ENCODE assay signal across 1 cellular context in the genomic region with DNA sequence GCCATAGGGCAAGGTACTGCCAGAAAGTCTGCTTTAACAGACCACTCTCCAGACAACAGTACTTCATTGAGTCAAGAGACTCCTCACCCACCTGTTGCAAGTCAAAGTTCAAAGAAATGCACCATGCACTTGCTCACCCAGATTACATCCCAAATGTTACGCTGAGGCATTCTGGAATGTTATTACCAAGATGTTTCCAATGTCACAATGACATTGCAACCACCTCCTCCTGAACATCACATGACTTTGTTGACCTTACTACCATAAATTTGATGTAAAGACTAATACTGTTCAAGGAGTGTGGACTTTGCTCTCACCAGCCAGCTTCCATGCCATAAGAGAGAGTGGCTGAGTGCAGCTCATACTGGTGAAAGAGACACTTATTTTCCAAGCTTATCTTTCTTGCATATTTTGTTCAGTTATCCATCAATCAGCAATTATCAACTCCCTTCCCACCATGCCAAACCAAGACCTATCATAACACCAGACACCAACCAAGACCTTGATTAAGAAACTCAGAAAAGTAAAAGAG.
TF ChIP-seq lines count a peak whose summit lies in the region.

No MANE protein-coding gene starts in this region.

TF ChIP-seq in HepG2, 621 proteins besides CTCF, POLR2A, EP300 and RAD21 (continued from another document and continues in another):
- TF ChIP-seq, protein P1, sequence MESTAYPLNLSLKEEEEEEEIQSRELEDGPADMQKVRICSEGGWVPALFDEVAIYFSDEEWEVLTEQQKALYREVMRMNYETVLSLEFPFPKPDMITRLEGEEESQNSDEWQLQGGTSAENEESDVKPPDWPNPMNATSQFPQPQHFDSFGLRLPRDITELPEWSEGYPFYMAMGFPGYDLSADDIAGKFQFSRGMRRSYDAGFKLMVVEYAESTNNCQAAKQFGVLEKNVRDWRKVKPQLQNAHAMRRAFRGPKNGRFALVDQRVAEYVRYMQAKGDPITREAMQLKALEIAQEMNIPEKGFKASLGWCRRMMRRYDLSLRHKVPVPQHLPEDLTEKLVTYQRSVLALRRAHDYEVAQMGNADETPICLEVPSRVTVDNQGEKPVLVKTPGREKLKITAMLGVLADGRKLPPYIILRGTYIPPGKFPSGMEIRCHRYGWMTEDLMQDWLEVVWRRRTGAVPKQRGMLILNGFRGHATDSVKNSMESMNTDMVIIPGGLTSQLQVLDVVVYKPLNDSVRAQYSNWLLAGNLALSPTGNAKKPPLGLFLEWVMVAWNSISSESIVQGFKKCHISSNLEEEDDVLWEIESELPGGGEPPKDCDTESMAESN (CRISPR knock-in tag; conservative IDR thresholded peaks at IDR 0.05): peak; percentile 64; the same call in 1 of the 2 replicates
- TF ChIP-seq, protein P2, sequence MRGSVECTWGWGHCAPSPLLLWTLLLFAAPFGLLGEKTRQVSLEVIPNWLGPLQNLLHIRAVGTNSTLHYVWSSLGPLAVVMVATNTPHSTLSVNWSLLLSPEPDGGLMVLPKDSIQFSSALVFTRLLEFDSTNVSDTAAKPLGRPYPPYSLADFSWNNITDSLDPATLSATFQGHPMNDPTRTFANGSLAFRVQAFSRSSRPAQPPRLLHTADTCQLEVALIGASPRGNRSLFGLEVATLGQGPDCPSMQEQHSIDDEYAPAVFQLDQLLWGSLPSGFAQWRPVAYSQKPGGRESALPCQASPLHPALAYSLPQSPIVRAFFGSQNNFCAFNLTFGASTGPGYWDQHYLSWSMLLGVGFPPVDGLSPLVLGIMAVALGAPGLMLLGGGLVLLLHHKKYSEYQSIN (CRISPR knock-in tag; IDR thresholded peaks at IDR 0.05; ENCODE audit: borderline replicate concordance): no peak
- peak; percentile 87; the same call in 1 of the 2 replicates for TF ChIP-seq ZNF614 (CRISPR knock-in tag; IDR thresholded peaks at IDR 0.05; ENCODE audit: borderline replicate concordance)
- TF ChIP-seq WIZ (CRISPR knock-in tag; IDR thresholded peaks at IDR 0.05): no peak
- no peak for TF ChIP-seq RARG (CRISPR knock-in tag; IDR thresholded peaks at IDR 0.05; ENCODE audit: low read depth)
- TF ChIP-seq CREB1 (IDR thresholded peaks at IDR 0.05): no peak
- peak; percentile 68 for TF ChIP-seq CREB1 (CRISPR knock-in tag; IDR thresholded peaks at IDR 0.05)
- TF ChIP-seq ADNP (CRISPR knock-in tag; IDR thresholded peaks at IDR 0.05): no peak
- TF ChIP-seq, protein P3, sequence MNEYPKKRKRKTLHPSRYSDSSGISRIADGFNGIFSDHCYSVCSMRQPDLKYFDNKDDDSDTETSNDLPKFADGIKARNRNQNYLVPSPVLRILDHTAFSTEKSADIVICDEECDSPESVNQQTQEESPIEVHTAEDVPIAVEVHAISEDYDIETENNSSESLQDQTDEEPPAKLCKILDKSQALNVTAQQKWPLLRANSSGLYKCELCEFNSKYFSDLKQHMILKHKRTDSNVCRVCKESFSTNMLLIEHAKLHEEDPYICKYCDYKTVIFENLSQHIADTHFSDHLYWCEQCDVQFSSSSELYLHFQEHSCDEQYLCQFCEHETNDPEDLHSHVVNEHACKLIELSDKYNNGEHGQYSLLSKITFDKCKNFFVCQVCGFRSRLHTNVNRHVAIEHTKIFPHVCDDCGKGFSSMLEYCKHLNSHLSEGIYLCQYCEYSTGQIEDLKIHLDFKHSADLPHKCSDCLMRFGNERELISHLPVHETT (CRISPR knock-in tag; conservative IDR thresholded peaks at IDR 0.05): no peak
- TF ChIP-seq, protein P4, sequence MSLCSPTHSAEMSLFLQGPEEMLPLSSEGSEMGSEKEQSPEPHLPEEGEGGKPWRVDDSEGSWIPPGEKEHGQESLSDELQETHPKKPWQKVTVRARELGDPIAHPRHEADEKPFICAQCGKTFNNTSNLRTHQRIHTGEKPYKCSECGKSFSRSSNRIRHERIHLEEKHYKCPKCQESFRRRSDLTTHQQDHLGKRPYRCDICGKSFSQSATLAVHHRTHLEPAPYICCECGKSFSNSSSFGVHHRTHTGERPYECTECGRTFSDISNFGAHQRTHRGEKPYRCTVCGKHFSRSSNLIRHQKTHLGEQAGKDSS (CRISPR knock-in tag; IDR thresholded peaks at IDR 0.05; ENCODE audit: borderline replicate concordance, low read depth): no peak
- TF ChIP-seq TOE1 (CRISPR knock-in tag; IDR thresholded peaks at IDR 0.05): no peak
- TF ChIP-seq, protein P5, sequence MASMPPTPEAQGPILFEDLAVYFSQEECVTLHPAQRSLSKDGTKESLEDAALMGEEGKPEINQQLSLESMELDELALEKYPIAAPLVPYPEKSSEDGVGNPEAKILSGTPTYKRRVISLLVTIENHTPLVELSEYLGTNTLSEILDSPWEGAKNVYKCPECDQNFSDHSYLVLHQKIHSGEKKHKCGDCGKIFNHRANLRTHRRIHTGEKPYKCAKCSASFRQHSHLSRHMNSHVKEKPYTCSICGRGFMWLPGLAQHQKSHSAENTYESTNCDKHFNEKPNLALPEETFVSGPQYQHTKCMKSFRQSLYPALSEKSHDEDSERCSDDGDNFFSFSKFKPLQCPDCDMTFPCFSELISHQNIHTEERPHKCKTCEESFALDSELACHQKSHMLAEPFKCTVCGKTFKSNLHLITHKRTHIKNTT (CRISPR knock-in tag; IDR thresholded peaks at IDR 0.05): no peak
- no peak for TF ChIP-seq SRY (CRISPR knock-in tag; IDR thresholded peaks at IDR 0.05)
- TF ChIP-seq, protein P6, sequence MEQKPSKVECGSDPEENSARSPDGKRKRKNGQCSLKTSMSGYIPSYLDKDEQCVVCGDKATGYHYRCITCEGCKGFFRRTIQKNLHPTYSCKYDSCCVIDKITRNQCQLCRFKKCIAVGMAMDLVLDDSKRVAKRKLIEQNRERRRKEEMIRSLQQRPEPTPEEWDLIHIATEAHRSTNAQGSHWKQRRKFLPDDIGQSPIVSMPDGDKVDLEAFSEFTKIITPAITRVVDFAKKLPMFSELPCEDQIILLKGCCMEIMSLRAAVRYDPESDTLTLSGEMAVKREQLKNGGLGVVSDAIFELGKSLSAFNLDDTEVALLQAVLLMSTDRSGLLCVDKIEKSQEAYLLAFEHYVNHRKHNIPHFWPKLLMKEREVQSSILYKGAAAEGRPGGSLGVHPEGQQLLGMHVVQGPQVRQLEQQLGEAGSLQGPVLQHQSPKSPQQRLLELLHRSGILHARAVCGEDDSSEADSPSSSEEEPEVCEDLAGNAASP (CRISPR knock-in tag; IDR thresholded peaks at IDR 0.05; ENCODE audit: borderline replicate concordance): peak; percentile 72
- TF ChIP-seq TAF1 (CRISPR knock-in tag; IDR thresholded peaks at IDR 0.05): no peak
- TF ChIP-seq TRIM24 (CRISPR knock-in tag; IDR thresholded peaks at IDR 0.05): 0 out of 2 replicates have a peak, but pooled peaks have one; percentile 19
- peak; percentile 71 for TF ChIP-seq ATF1 (CRISPR knock-in tag; IDR thresholded peaks at IDR 0.05)
- TF ChIP-seq ONECUT2 (CRISPR knock-in tag; IDR thresholded peaks at IDR 0.05): no peak
- TF ChIP-seq SKI (IDR thresholded peaks at IDR 0.05; ENCODE audit: partially characterized antibody): peak; percentile 91
- no peak for TF ChIP-seq ZNF672 (CRISPR knock-in tag; IDR thresholded peaks at IDR 0.05)
- no peak for TF ChIP-seq KLF9 (CRISPR knock-in tag; IDR thresholded peaks at IDR 0.05; ENCODE audit: low read depth)
- no peak for TF ChIP-seq PTBP1 (IDR thresholded peaks at IDR 0.05; ENCODE audit: low read depth, low read length, poor library complexity, severe bottlenecking)
- TF ChIP-seq, protein P7, sequence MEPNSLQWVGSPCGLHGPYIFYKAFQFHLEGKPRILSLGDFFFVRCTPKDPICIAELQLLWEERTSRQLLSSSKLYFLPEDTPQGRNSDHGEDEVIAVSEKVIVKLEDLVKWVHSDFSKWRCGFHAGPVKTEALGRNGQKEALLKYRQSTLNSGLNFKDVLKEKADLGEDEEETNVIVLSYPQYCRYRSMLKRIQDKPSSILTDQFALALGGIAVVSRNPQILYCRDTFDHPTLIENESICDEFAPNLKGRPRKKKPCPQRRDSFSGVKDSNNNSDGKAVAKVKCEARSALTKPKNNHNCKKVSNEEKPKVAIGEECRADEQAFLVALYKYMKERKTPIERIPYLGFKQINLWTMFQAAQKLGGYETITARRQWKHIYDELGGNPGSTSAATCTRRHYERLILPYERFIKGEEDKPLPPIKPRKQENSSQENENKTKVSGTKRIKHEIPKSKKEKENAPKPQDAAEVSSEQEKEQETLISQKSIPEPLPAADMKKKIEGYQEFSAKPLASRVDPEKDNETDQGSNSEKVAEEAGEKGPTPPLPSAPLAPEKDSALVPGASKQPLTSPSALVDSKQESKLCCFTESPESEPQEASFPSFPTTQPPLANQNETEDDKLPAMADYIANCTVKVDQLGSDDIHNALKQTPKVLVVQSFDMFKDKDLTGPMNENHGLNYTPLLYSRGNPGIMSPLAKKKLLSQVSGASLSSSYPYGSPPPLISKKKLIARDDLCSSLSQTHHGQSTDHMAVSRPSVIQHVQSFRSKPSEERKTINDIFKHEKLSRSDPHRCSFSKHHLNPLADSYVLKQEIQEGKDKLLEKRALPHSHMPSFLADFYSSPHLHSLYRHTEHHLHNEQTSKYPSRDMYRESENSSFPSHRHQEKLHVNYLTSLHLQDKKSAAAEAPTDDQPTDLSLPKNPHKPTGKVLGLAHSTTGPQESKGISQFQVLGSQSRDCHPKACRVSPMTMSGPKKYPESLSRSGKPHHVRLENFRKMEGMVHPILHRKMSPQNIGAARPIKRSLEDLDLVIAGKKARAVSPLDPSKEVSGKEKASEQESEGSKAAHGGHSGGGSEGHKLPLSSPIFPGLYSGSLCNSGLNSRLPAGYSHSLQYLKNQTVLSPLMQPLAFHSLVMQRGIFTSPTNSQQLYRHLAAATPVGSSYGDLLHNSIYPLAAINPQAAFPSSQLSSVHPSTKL (CRISPR knock-in tag; IDR thresholded peaks at IDR 0.05): peak; percentile 97
- TF ChIP-seq EEA1 (CRISPR knock-in tag; IDR thresholded peaks at IDR 0.05; ENCODE audit: borderline replicate concordance): no peak
- no peak for TF ChIP-seq ZNF703 (CRISPR knock-in tag; IDR thresholded peaks at IDR 0.05; ENCODE audit: borderline replicate concordance)
- TF ChIP-seq BCL6 (CRISPR knock-in tag; IDR thresholded peaks at IDR 0.05): peak; percentile 89
- peak; percentile 53; the same call in 1 of the 2 replicates for TF ChIP-seq ZSCAN25 (CRISPR knock-in tag; IDR thresholded peaks at IDR 0.05)
- no peak for TF ChIP-seq ZNF768 (CRISPR knock-in tag; IDR thresholded peaks at IDR 0.05)
- no peak for TF ChIP-seq TCF7L2 (IDR thresholded peaks at IDR 0.05; ENCODE audit: low read depth, low read length)
- peak; percentile 57 for TF ChIP-seq ZEB1 (IDR thresholded peaks at IDR 0.05; ENCODE audit: insufficient replicate concordance, low read depth)
- no peak for TF ChIP-seq KMT2A (CRISPR knock-in tag; IDR thresholded peaks at IDR 0.05)
- TF ChIP-seq RXRB (CRISPR knock-in tag; IDR thresholded peaks at IDR 0.05; ENCODE audit: borderline replicate concordance): peak; percentile 77; the same call in 1 of the 2 replicates
- no peak for TF ChIP-seq ZNF354B (CRISPR knock-in tag; IDR thresholded peaks at IDR 0.05)
- peak; percentile 24; the same call in 1 of the 2 replicates for TF ChIP-seq SIX1 (CRISPR knock-in tag; IDR thresholded peaks at IDR 0.05; ENCODE audit: borderline replicate concordance)
- TF ChIP-seq ZFY (CRISPR knock-in tag; IDR thresholded peaks at IDR 0.05): no peak
- TF ChIP-seq MIXL1 (CRISPR knock-in tag; IDR thresholded peaks at IDR 0.05): peak; percentile 31; the same call in 1 of the 2 replicates
- TF ChIP-seq MEIS1 (CRISPR knock-in tag; IDR thresholded peaks at IDR 0.05; ENCODE audit: borderline replicate concordance): peak; percentile 20; the same call in 1 of the 2 replicates
- TF ChIP-seq ZNF263 (CRISPR knock-in tag; IDR thresholded peaks at IDR 0.05): 0 out of 2 replicates have a peak, but pooled peaks have one; percentile 29
- TF ChIP-seq FOXC1 (CRISPR knock-in tag; IDR thresholded peaks at IDR 0.05; ENCODE audit: borderline replicate concordance): no peak
- TF ChIP-seq STAT5B (CRISPR knock-in tag; IDR thresholded peaks at IDR 0.05): no peak
- no peak for TF ChIP-seq NAIF1 (CRISPR knock-in tag; IDR thresholded peaks at IDR 0.05; ENCODE audit: borderline replicate concordance)
- TF ChIP-seq NONO (IDR thresholded peaks at IDR 0.05): no peak
- TF ChIP-seq NONO (CRISPR knock-in tag; conservative IDR thresholded peaks at IDR 0.05): peak; percentile 49; the same call in 1 of the 2 replicates
- TF ChIP-seq, protein P8, sequence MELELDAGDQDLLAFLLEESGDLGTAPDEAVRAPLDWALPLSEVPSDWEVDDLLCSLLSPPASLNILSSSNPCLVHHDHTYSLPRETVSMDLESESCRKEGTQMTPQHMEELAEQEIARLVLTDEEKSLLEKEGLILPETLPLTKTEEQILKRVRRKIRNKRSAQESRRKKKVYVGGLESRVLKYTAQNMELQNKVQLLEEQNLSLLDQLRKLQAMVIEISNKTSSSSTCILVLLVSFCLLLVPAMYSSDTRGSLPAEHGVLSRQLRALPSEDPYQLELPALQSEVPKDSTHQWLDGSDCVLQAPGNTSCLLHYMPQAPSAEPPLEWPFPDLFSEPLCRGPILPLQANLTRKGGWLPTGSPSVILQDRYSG (CRISPR knock-in tag; IDR thresholded peaks at IDR 0.05): no peak
- TF ChIP-seq, protein P9, sequence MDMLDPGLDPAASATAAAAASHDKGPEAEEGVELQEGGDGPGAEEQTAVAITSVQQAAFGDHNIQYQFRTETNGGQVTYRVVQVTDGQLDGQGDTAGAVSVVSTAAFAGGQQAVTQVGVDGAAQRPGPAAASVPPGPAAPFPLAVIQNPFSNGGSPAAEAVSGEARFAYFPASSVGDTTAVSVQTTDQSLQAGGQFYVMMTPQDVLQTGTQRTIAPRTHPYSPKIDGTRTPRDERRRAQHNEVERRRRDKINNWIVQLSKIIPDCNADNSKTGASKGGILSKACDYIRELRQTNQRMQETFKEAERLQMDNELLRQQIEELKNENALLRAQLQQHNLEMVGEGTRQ (IDR thresholded peaks at IDR 0.05; ENCODE audit: low read depth, low read length): peak; percentile 75
- TF ChIP-seq, protein P9 (CRISPR knock-in tag; IDR thresholded peaks at IDR 0.05; ENCODE audit: borderline replicate concordance): peak; percentile 68; the same call in 1 of the 2 replicates
- TF ChIP-seq CEBPG (CRISPR knock-in tag; IDR thresholded peaks at IDR 0.05): peak; percentile 88
- TF ChIP-seq FOXA1 (IDR thresholded peaks at IDR 0.05): no peak
- TF ChIP-seq FOXA1 (CRISPR knock-in tag; IDR thresholded peaks at IDR 0.05): peak; percentile 93
- TF ChIP-seq NR1H2 (CRISPR knock-in tag; IDR thresholded peaks at IDR 0.05; ENCODE audit: borderline replicate concordance, low read depth): no peak
- TF ChIP-seq KDM5A (IDR thresholded peaks at IDR 0.05; ENCODE audit: borderline replicate concordance, low read length): no peak; the same call in 1 of the 2 replicates
- peak; percentile 77; the same call in 1 of the 2 replicates for TF ChIP-seq ZNF780A (CRISPR knock-in tag; IDR thresholded peaks at IDR 0.05)
- TF ChIP-seq, protein P10, sequence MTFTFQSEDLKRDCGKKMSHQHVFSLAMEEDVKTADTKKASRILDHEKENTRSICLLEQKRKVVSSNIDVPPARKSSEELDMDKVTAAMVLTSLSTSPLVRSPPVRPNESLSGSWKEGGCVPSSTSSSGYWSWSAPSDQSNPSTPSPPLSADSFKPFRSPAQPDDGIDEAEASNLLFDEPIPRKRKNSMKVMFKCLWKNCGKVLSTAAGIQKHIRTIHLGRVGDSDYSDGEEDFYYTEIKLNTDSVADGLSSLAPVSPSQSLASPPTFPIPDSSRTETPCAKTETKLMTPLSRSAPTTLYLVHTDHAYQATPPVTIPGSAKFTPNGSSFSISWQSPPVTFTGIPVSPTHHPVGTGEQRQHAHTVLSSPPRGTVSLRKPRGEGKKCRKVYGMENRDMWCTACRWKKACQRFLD (CRISPR knock-in tag; IDR thresholded peaks at IDR 0.05; ENCODE audit: borderline replicate concordance): no peak
